Comparison of ENCODE assay signal across 27 cellular contexts in genomic region chr3:126977821-126978220, GRCh38.
"Had no signal": no experiment of that assay in that cellular context is flagged by ENCODE, and none has a peak within 500 bp of the region (broad histone marks: within the 10 kb centered on the region; RNA-seq: fewer than 3 reads in every experiment).

No MANE protein-coding gene starts in this region.

- H3K9ac ChIP-seq: parathyroid adenoma had no signal

- H3K4me3 Mint-ChIP-seq: nephron progenitor cell; stimulated activated effector memory CD8-positive, alpha-beta T cell treated with anti-CD3 and anti-CD28 coated beads, Interleukin-12 subunit alpha, Interleukin-12 subunit beta, amount 100 ng/mL, for 72 hours had no signal

- H3K36me3 ChIP-seq: colonic mucosa, esophagus muscularis mucosa, heart right ventricle, lower lobe of right lung, prostate gland, right atrium auricular region, sigmoid colon, stomach, thyroid gland had no signal

- H3K4me1 Mint-ChIP-seq: nephron progenitor cell had no signal

- H3K27ac ChIP-seq: colonic mucosa, esophagus muscularis mucosa, heart right ventricle, lower lobe of right lung, parathyroid adenoma, prostate gland, right atrium auricular region, sigmoid colon, stomach, thyroid gland had no signal

- H3K79me2 ChIP-seq: parathyroid adenoma had no signal

- H3K27me3 ChIP-seq: colonic mucosa, right atrium auricular region, sigmoid colon, thyroid gland had no signal

- H3K4me3 ChIP-seq: colonic mucosa, esophagus muscularis mucosa, heart right ventricle, lower lobe of right lung, prostate gland, right atrium auricular region, sigmoid colon, stomach, thyroid gland had no signal

- ATAC-seq: heart right ventricle; left colon; left ventricle myocardium superior; lower lobe of right lung; naive thymus-derived CD8-positive, alpha-beta T cell; stimulated activated effector memory CD8-positive, alpha-beta T cell treated with anti-CD3 and anti-CD28 coated beads, Interleukin-12 subunit alpha, Interleukin-12 subunit beta, amount 100 ng/mL, for 72 hours had no signal

- H3K9me3 ChIP-seq: colonic mucosa, prostate gland, thyroid gland had no signal

- H3K4me1 ChIP-seq: colonic mucosa, parathyroid adenoma had no signal

- H3K27ac Mint-ChIP-seq: naive thymus-derived CD8-positive, alpha-beta T cell; stimulated activated effector memory CD8-positive, alpha-beta T cell treated with anti-CD3 and anti-CD28 coated beads, Interleukin-12 subunit alpha, Interleukin-12 subunit beta, amount 100 ng/mL, for 72 hours had no signal

- H2AFZ ChIP-seq: parathyroid adenoma had no signal

- FAIRE-seq: endothelial cell of umbilical vein, islet of Langerhans had no signal

- DNase-seq: colonic mucosa; dermis blood vessel endothelial cell; effector memory CD4-positive, alpha-beta T cell; foreskin melanocyte; glutamatergic neuron; heart right ventricle; hippocampal formation; kidney glomerular epithelial cell; left colon; left ventricle myocardium superior; lower lobe of right lung; naive thymus-derived CD8-positive, alpha-beta T cell; nephron progenitor cell; sigmoid colon; stimulated activated CD4-positive, alpha-beta T cell treated with anti-CD3 and anti-CD28 coated beads, Interleukin-2, amount 100 ng/mL, for 24 hours; stimulated activated CD4-positive, alpha-beta T cell treated with anti-CD3 and anti-CD28 coated beads, Interleukin-4, amount 100 ng/mL, for 24 hours; stimulated activated naive CD4-positive, alpha-beta T cell treated with Interleukin-2 at 50 U/mL for 16 hours; stomach; thyroid gland; trophoblast cell had no signal
